In the genomic region with DNA sequence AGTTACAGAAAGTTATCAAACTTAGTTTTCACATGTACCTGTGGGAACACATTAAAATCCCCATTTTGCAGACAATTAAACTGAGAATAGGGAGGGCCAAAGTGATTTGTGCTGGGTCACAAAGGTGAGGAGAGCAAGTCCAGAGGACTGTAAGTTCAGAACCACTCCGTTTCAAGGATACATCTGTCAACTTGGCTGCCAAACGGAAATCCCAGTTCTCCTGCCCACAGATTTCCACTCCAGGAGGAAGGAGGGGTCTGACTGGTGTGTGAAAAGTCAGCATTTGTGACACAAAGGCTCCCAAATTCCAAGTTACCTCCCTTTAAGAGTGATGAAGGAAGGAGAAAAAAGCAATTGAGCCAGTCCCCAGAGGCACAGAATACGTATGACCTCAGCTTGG, we compare ENCODE assay signal across 3 cellular contexts.
TF ChIP-seq lines count a peak whose summit lies in the region.

No MANE protein-coding gene starts in this region.

TF ChIP-seq in liver, 16 proteins besides CTCF, POLR2A, EP300 and RAD21:
- TF ChIP-seq FOXA1 (IDR thresholded peaks at IDR 0.05) (no peak), NR2F2 (IDR thresholded peaks at IDR 0.05) (peak; percentile 91)

TF ChIP-seq in HepG2, 621 proteins besides CTCF, POLR2A, EP300 and RAD21:
- TF ChIP-seq ZNF616 (CRISPR knock-in tag; IDR thresholded peaks at IDR 0.05; ENCODE audit: low read depth) = no peak
- TF ChIP-seq, protein P1, sequence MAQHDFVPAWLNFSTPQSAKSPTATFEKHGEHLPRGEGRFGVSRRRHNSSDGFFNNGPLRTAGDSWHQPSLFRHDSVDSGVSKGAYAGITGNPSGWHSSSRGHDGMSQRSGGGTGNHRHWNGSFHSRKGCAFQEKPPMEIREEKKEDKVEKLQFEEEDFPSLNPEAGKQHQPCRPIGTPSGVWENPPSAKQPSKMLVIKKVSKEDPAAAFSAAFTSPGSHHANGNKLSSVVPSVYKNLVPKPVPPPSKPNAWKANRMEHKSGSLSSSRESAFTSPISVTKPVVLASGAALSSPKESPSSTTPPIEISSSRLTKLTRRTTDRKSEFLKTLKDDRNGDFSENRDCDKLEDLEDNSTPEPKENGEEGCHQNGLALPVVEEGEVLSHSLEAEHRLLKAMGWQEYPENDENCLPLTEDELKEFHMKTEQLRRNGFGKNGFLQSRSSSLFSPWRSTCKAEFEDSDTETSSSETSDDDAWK (CRISPR knock-in tag; IDR thresholded peaks at IDR 0.05) = no peak
- no peak for TF ChIP-seq ZNF724P (CRISPR knock-in tag; IDR thresholded peaks at IDR 0.05; ENCODE audit: borderline replicate concordance)
- TF ChIP-seq ERF (CRISPR knock-in tag; IDR thresholded peaks at IDR 0.05) = no peak

TF ChIP-seq in H1, 55 proteins besides CTCF, POLR2A, EP300 and RAD21:
- TF ChIP-seq HDAC2 (IDR thresholded peaks at IDR 0.05; ENCODE audit: borderline replicate concordance in 1 of 2, low read depth in 2 of 2, low read length in 2 of 2) (no peak), POLR2AphosphoS5 (IDR thresholded peaks at IDR 0.05; ENCODE audit: low read depth, low read length) (no peak)
